In the genomic region with DNA sequence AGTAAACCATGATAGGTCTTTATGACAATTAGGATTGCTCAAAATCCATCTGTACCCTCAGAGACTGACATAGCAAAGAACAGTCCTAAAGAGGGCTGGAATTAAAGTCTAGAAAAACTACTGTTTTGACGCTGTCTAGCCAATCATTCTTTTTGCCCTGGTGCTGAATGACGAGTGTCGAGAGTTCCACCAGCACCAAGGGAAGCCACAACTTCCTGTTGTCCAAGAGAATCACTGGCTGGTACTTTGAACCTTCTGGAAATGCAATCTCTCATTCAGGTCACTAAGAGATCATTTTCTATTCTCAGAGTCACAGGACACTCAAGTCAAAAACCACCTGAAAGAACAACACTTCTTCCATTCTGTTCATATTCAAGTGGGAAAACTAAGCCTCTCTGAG, we compare ENCODE assay signal across 32 cellular contexts.
"Had no signal": no experiment of that assay in that cellular context is flagged by ENCODE, and none has a peak within 500 bp of the region (broad histone marks: within the 10 kb centered on the region; RNA-seq: fewer than 3 reads in every experiment).

No MANE protein-coding gene starts in this region.

- H3K4me1 ChIP-seq: parathyroid adenoma, psoas muscle, uterus had no signal

- H3K9ac ChIP-seq: parathyroid adenoma had no signal

- H3K36me3 ChIP-seq: neutrophil, ovary, transverse colon, uterus had no signal

- H3K9me3 ChIP-seq: neutrophil, ovary, psoas muscle, spleen, stomach, thoracic aorta, tibial artery, transverse colon, upper lobe of right lung, uterus had no signal

- H3K9me3 Mint-ChIP-seq: natural killer cell treated with Interleukin-12 subunit alpha and Interleukin-12 subunit beta and Interleukin-15 and Interleukin-18, amount 100 ng/mL, for 72 hours; nephron progenitor cell; neural crest cell; stimulated activated effector memory CD8-positive, alpha-beta T cell treated with anti-CD3 and anti-CD28 coated beads, Interleukin-12 subunit alpha, Interleukin-12 subunit beta, amount 100 ng/mL, for 72 hours; stimulated activated naive CD8-positive, alpha-beta T cell treated with anti-CD3 and anti-CD28 coated beads, Interleukin-15, Interleukin-2, amounts not matched to agents 100 ng/mL and 50 ng/mL, for 24 hours; type B pancreatic cell had no signal

- H3K27ac ChIP-seq: neutrophil, ovary, parathyroid adenoma, psoas muscle, skin epidermis, spleen, stomach, thoracic aorta, tibial artery, transverse colon, upper lobe of right lung, uterus had no signal

- H3K27me3 ChIP-seq: neutrophil, ovary, spleen, stomach, tibial artery, transverse colon, upper lobe of right lung, uterus had no signal

- DNase-seq: naive B cell; naive thymus-derived CD8-positive, alpha-beta T cell; nephron progenitor cell; nucleus accumbens; ovary; posterior cingulate gyrus; psoas muscle; right cardiac atrium; spleen; stimulated activated CD4-positive, alpha-beta T cell treated with anti-CD3 and anti-CD28 coated beads, Interleukin-12 subunit alpha, Interleukin-12 subunit beta, amount 100 ng/mL, for 4 hours; stimulated activated CD4-positive, alpha-beta T cell treated with anti-CD3 and anti-CD28 coated beads, Interleukin-1b, Interleukin-23, amount 100 ng/mL, for 48 hours; stimulated activated CD4-positive, alpha-beta T cell treated with anti-CD3 and anti-CD28 coated beads, Interleukin-4, amount 100 ng/mL, for 1 hour; stimulated activated CD4-positive, alpha-beta T cell treated with anti-CD3 and anti-CD28 coated beads, Interleukin-4, amount 100 ng/mL, for 4 hours; stimulated activated naive B cell treated with anti-CD40 and anti-IgM and Interleukin-4, amounts not matched to agents 10 μg/mL and 1 μg/mL and 100 μg/mL, for 72 hours; stimulated activated naive CD4-positive, alpha-beta T cell treated with Interleukin-2 at 50 U/mL for 16 hours; stomach; tibial artery; transverse colon; upper lobe of right lung; uterus had no signal

- ATAC-seq: naive thymus-derived CD8-positive, alpha-beta T cell; natural killer cell treated with Interleukin-12 subunit alpha and Interleukin-12 subunit beta and Interleukin-15 and Interleukin-18, amount 100 ng/mL, for 72 hours; psoas muscle; right cardiac atrium; sciatic nerve; stimulated activated effector memory CD8-positive, alpha-beta T cell treated with anti-CD3 and anti-CD28 coated beads, Interleukin-12 subunit alpha, Interleukin-12 subunit beta, amount 100 ng/mL, for 72 hours; stimulated activated naive B cell treated with anti-CD40 and anti-IgM and Interleukin-4, amounts not matched to agents 10 μg/mL and 1 μg/mL and 100 μg/mL, for 72 hours; upper lobe of right lung had no signal

- H3K4me2 ChIP-seq: smooth muscle cell had no signal

- H3K4me3 ChIP-seq: ovary, psoas muscle, skin epidermis, smooth muscle cell, spleen, stomach, thoracic aorta, tibial artery, transverse colon, upper lobe of right lung, uterus had no signal

- H2AFZ ChIP-seq: parathyroid adenoma had no signal

- H3K4me1 Mint-ChIP-seq: naive B cell; naive thymus-derived CD8-positive, alpha-beta T cell; nephron progenitor cell; stimulated activated effector memory CD8-positive, alpha-beta T cell treated with anti-CD3 and anti-CD28 coated beads, Interleukin-12 subunit alpha, Interleukin-12 subunit beta, amount 100 ng/mL, for 72 hours; stimulated activated naive B cell treated with anti-CD40 and anti-IgM and Interleukin-4, amounts not matched to agents 10 μg/mL and 1 μg/mL and 100 μg/mL, for 72 hours had no signal

- H3K27ac Mint-ChIP-seq: naive B cell; naive thymus-derived CD8-positive, alpha-beta T cell; natural killer cell treated with Interleukin-12 subunit alpha and Interleukin-12 subunit beta and Interleukin-15 and Interleukin-18, amount 100 ng/mL, for 72 hours; progenitor cell of endocrine pancreas; stimulated activated effector memory CD8-positive, alpha-beta T cell treated with anti-CD3 and anti-CD28 coated beads, Interleukin-12 subunit alpha, Interleukin-12 subunit beta, amount 100 ng/mL, for 72 hours; stimulated activated naive B cell treated with anti-CD40 and anti-IgM and Interleukin-4, amounts not matched to agents 10 μg/mL and 1 μg/mL and 100 μg/mL, for 72 hours; stimulated activated naive CD8-positive, alpha-beta T cell treated with anti-CD3 and anti-CD28 coated beads, Interleukin-15, Interleukin-2, amounts not matched to agents 100 ng/mL and 50 ng/mL, for 24 hours; type B pancreatic cell had no signal

- H3K4me3 Mint-ChIP-seq: naive B cell; naive thymus-derived CD8-positive, alpha-beta T cell; natural killer cell treated with Interleukin-12 subunit alpha and Interleukin-12 subunit beta and Interleukin-15 and Interleukin-18, amount 100 ng/mL, for 72 hours; nephron progenitor cell; neural crest cell; stimulated activated effector memory CD8-positive, alpha-beta T cell treated with anti-CD3 and anti-CD28 coated beads, Interleukin-12 subunit alpha, Interleukin-12 subunit beta, amount 100 ng/mL, for 72 hours; stimulated activated naive B cell treated with anti-CD40 and anti-IgM and Interleukin-4, amounts not matched to agents 10 μg/mL and 1 μg/mL and 100 μg/mL, for 72 hours; stimulated activated naive CD8-positive, alpha-beta T cell treated with anti-CD3 and anti-CD28 coated beads, Interleukin-15, Interleukin-2, amounts not matched to agents 100 ng/mL and 50 ng/mL, for 24 hours; type B pancreatic cell had no signal

- H3K79me2 ChIP-seq: parathyroid adenoma had no signal

- H3K27me3 Mint-ChIP-seq: naive B cell; natural killer cell treated with Interleukin-12 subunit alpha and Interleukin-12 subunit beta and Interleukin-15 and Interleukin-18, amount 100 ng/mL, for 72 hours; progenitor cell of endocrine pancreas; stimulated activated naive B cell treated with anti-CD40 and anti-IgM and Interleukin-4, amounts not matched to agents 10 μg/mL and 1 μg/mL and 100 μg/mL, for 72 hours; stimulated activated naive CD8-positive, alpha-beta T cell treated with anti-CD3 and anti-CD28 coated beads, Interleukin-15, Interleukin-2, amounts not matched to agents 100 ng/mL and 50 ng/mL, for 24 hours; type B pancreatic cell had no signal

- H3K36me3 Mint-ChIP-seq: naive B cell; naive thymus-derived CD8-positive, alpha-beta T cell; natural killer cell treated with Interleukin-12 subunit alpha and Interleukin-12 subunit beta and Interleukin-15 and Interleukin-18, amount 100 ng/mL, for 72 hours; stimulated activated effector memory CD8-positive, alpha-beta T cell treated with anti-CD3 and anti-CD28 coated beads, Interleukin-12 subunit alpha, Interleukin-12 subunit beta, amount 100 ng/mL, for 72 hours; stimulated activated naive B cell treated with anti-CD40 and anti-IgM and Interleukin-4, amounts not matched to agents 10 μg/mL and 1 μg/mL and 100 μg/mL, for 72 hours had no signal
